ENCODE assay signal across 8 cellular contexts in the genomic region with DNA sequence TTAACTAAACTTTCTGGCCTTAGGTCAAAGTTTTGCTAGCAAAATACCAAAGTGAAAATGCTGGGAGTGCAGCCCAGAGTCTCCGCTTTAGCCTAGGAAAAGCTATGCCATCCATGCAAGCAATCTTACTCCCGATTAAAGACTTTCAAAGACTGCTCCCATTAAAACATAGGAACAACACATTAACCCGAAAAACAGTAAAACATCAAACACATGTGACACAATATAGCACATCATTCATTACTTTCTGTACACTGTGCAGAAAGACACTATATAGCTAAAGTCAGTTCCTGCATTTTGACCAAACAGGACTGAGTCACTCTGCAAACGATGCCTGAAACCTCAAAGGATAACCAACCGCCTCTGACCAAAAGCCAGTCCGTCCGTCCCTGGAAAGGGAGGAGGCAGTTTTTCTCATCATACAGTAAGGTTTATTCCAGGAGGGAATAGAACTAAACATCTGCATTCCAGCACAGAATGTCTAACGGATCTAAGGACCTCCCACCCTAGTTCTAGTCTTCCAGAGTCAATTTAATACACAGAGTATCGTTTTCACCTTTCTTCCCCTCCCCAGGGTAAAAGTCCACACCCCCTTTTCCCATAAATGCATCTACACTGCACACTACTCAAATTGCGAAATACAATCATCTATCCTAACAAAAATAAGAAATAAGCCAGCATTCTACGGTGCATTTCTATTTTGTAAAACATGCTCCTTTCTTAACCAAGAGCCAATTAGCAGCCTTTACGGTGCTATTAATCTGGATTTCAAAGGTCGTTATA. TPM values are rescaled to one million over a fixed set of nuclear protein-coding genes. Genes with fewer than 3 reads are reported as not detected.
DNase-seq lines count a peak whose midpoint lies in the region; ATAC-seq and TF ChIP-seq lines count a peak whose summit lies in the region.

No MANE protein-coding gene starts in this region.

- H3K27ac ChIP-seq in lung (ENCODE audit: low read depth in 1 of 2, low read length in 1 of 2) (peak overlapping the region; percentile 37 to 98), upper lobe of left lung (peak overlapping the region; percentile 97 to 100 (median 98))

- H3K27ac Mint-ChIP-seq in activated naive CD4-positive, alpha-beta T cell treated with anti-CD3 and anti-CD28 coated beads, Interleukin-2, amount 50 U/mL, for 24 hours: peak overlapping the region; percentile 96
- peak overlapping the region; percentile 96 for H3K27ac Mint-ChIP-seq in central memory CD8-positive, alpha-beta T cell (ENCODE audit: low read depth)

- H3K9me3 ChIP-seq in lung (ENCODE audit: control insufficient read depth in 2 of 2, insufficient read depth in 1 of 2, low read length in 1 of 2) (no peaks in the 10 kb centered on the region), upper lobe of left lung (no peaks in the 10 kb centered on the region)

- H3K4me1 ChIP-seq in lung (ENCODE audit: control insufficient read depth in 2 of 2, insufficient read depth in 2 of 2, low read length in 2 of 2) (peaks cover 2 to 12% of the 10 kb centered on the region in 2 donors), upper lobe of left lung (peaks cover 16 to 51% (median 36%) of the 10 kb centered on the region in 4 donors)

- H3K9me3 Mint-ChIP-seq in activated naive CD4-positive, alpha-beta T cell treated with anti-CD3 and anti-CD28 coated beads, Interleukin-2, amount 50 U/mL, for 24 hours: no peaks in the 10 kb centered on the region
- H3K9me3 Mint-ChIP-seq in central memory CD8-positive, alpha-beta T cell: no peaks in the 10 kb centered on the region

- TF ChIP-seq EP300 in upper lobe of left lung (IDR thresholded peaks at IDR 0.05): no peak

- H3K27me3 Mint-ChIP-seq in activated naive CD4-positive, alpha-beta T cell treated with anti-CD3 and anti-CD28 coated beads, Interleukin-2, amount 50 U/mL, for 24 hours: no peaks in the 10 kb centered on the region
- no peaks in the 10 kb centered on the region for H3K27me3 Mint-ChIP-seq in central memory CD8-positive, alpha-beta T cell

- H3K4me3 ChIP-seq in lung (peak overlapping the region; percentile 28), upper lobe of left lung (peak overlapping the region; percentile 80 to 99 (median 84))

- TF ChIP-seq CTCF in lung (IDR thresholded peaks at IDR 0.05; ENCODE audit: control extremely low read depth, extremely low read depth): no peak
- TF ChIP-seq CTCF in upper lobe of left lung (IDR thresholded peaks at IDR 0.05): no peak

- peak overlapping the region; percentile 99 for H3K4me3 Mint-ChIP-seq in activated naive CD4-positive, alpha-beta T cell treated with anti-CD3 and anti-CD28 coated beads, Interleukin-2, amount 50 U/mL, for 24 hours
- H3K4me3 Mint-ChIP-seq in central memory CD8-positive, alpha-beta T cell: peak overlapping the region; percentile 100

- no peak for ATAC-seq in central memory CD8-positive, alpha-beta T cell (replicated peaks; ENCODE audit: extremely low read depth, poor library complexity, severe bottlenecking)
- ATAC-seq in lung (ENCODE audit: insufficient read depth, low FRiP score): no peak
- ATAC-seq in upper lobe of left lung (ENCODE audit: low FRiP score in 2 of 2): peak in 1 of 2 donors; percentile 18
- no peak for ATAC-seq in GM21447 (IDR thresholded peaks at IDR 0.05; ENCODE audit: unreplicated experiment)
- ATAC-seq in HG03039 (IDR thresholded peaks at IDR 0.05; ENCODE audit: unreplicated experiment): no peak

- H3K4me1 Mint-ChIP-seq in activated naive CD4-positive, alpha-beta T cell treated with anti-CD3 and anti-CD28 coated beads, Interleukin-2, amount 50 U/mL, for 24 hours: peaks cover 48% of the 10 kb centered on the region
- H3K4me1 Mint-ChIP-seq in central memory CD8-positive, alpha-beta T cell: peaks cover 29% of the 10 kb centered on the region

- H3K27me3 ChIP-seq in lung (ENCODE audit: control insufficient read depth, insufficient read depth) (no peaks in the 10 kb centered on the region), upper lobe of left lung (no peaks in the 10 kb centered on the region)

- H3K36me3 ChIP-seq in lung (ENCODE audit: control insufficient read depth in 2 of 2, insufficient read depth in 2 of 2, low read length in 2 of 2) (no peaks in the 10 kb centered on the region), upper lobe of left lung (no peaks in the 10 kb centered on the region)

- 6 to 11% methylated on average over 13 of the region's 13 CpGs for WGBS in lung, 2 donors
- 5 to 6% methylated on average over 13 of the region's 13 CpGs for WGBS in upper lobe of left lung, 2 donors

- TF ChIP-seq POLR2A in upper lobe of left lung (IDR thresholded peaks at IDR 0.05): no peak

- DNase-seq in activated naive CD4-positive, alpha-beta T cell (lab: John Stamatoyannopoulos, UW): no peak
- DNase-seq in NOMO-1 treated with DMSO at 0.1 percent for 48 hours (lab: John Stamatoyannopoulos, UW; ENCODE audit: unreplicated experiment) (peak; percentile 47), lung (ENCODE audit: low spot score) (peak; percentile 37), upper lobe of left lung (no peak)
- DNase-seq in central memory CD8-positive, alpha-beta T cell (ENCODE audit: low spot score in 2 of 2): no peak

- H3K36me3 Mint-ChIP-seq in activated naive CD4-positive, alpha-beta T cell treated with anti-CD3 and anti-CD28 coated beads, Interleukin-2, amount 50 U/mL, for 24 hours: peaks cover 1% of the 10 kb centered on the region
- peaks cover 10% of the 10 kb centered on the region for H3K36me3 Mint-ChIP-seq in central memory CD8-positive, alpha-beta T cell (ENCODE audit: insufficient read depth)

RNA-seq across cellular contexts. Expression of gene ROCK2, which starts 1.7 kb away (rescaled TPM):
- 100 to 1,000 TPM in 1 of 2 donors, 10 to 100 TPM in 1; 45.6 to 103 TPM for total RNA-seq in lung
- polyA plus RNA-seq in lung: 10 to 100 TPM in 1 of 2 donors, 1 to 10 TPM in 1; 8.0 to 11.8 TPM
- 10 to 100 TPM; 37.6 to 99.7 (median 56.2) TPM for total RNA-seq in upper lobe of left lung

Comparison
In these comparisons a context has a peak if more than half of its experiments do, and no peak if none do; other contexts are left out.
1. DNase-seq: peak in NOMO-1 treated with DMSO at 0.1 percent for 48 hours (single experiment) and lung (single experiment); none in activated naive CD4-positive, alpha-beta T cell (0 of 4), central memory CD8-positive, alpha-beta T cell (0 of 2) and upper lobe of left lung (0 of 2).